Comparison of ENCODE assay signal across 20 cellular contexts in genomic region chr20:44219287-44219686, GRCh38. TPM values are rescaled to one million over a fixed set of nuclear protein-coding genes. Genes with fewer than 3 reads are reported as not detected.
DNase-seq lines count a peak whose midpoint lies in the region; ATAC-seq, FAIRE-seq and TF ChIP-seq lines count a peak whose summit lies in the region.
"Had no signal": no experiment of that assay in that cellular context is flagged by ENCODE, and none has a peak within 500 bp of the region (broad histone marks: within the 10 kb centered on the region; RNA-seq: fewer than 3 reads in every experiment).

No MANE protein-coding gene starts in this region.

- H3K27me3 ChIP-seq in Karpas-422 (ENCODE audit: low read length) (no peaks in the 10 kb centered on the region), astrocyte (ENCODE audit: insufficient read depth, low read length) (no peaks in the 10 kb centered on the region), neuronal stem cell (ENCODE audit: control insufficient read depth in 3 of 3, insufficient read depth in 3 of 3, low read depth in 1 of 3, low read length in 3 of 3) (no peaks in the 10 kb centered on the region)
- H3K27me3 ChIP-seq: Peyer's patch had no signal

- H3K4me1 ChIP-seq in Karpas-422 (ENCODE audit: low read length) = no peaks in the 10 kb centered on the region
- no peaks in the 10 kb centered on the region for H3K4me1 ChIP-seq in astrocyte (ENCODE audit: insufficient read depth, low read length)
- H3K4me1 ChIP-seq in neuronal stem cell (ENCODE audit: control insufficient read depth in 2 of 2, insufficient read depth in 1 of 2, low read depth in 1 of 2, low read length in 2 of 2) = peaks cover 0 to 11% of the 10 kb centered on the region in 2 donors

- H2BK15ac ChIP-seq in neuronal stem cell (ENCODE audit: low read length) = no peak overlapping the region

- no peak overlapping the region for H3K4me3 Mint-ChIP-seq in activated T-cell treated with anti-CD3 and anti-CD28 coated beads, Interleukin-2, amount 50 U/mL, for 24 hours
- no peak overlapping the region for H3K4me3 Mint-ChIP-seq in astrocyte (ENCODE audit: unreplicated experiment)

- TF ChIP-seq CTCF in astrocyte (IDR thresholded peaks at IDR 0.05; ENCODE audit: insufficient read depth, low read depth, low read length) = no peak

- H2AFZ ChIP-seq in Karpas-422 (ENCODE audit: low read length) (no peak overlapping the region), astrocyte (ENCODE audit: low read depth, low read length) (no peak overlapping the region), neuronal stem cell (ENCODE audit: low read length) (peak overlapping the region; percentile 8)

- no peak overlapping the region for H4K91ac ChIP-seq in neuronal stem cell (ENCODE audit: low read depth, low read length, poor library complexity)

- peaks cover 52% of the 10 kb centered on the region for H3K4me1 Mint-ChIP-seq in activated T-cell treated with anti-CD3 and anti-CD28 coated beads, Interleukin-2, amount 50 U/mL, for 24 hours (ENCODE audit: low read depth)
- H3K4me1 Mint-ChIP-seq in astrocyte (ENCODE audit: low read depth, unreplicated experiment) = peaks cover 27% of the 10 kb centered on the region

- no CpG with 5 or more reads among the region's 2 CpGs for WGBS in neuronal stem cell (ENCODE audit: extremely low coverage in 2 of 2, insufficient read length in 2 of 2, insufficient replicate concordance in 1 of 2), 2 donors

- H3K27ac Mint-ChIP-seq in activated T-cell treated with anti-CD3 and anti-CD28 coated beads, Interleukin-2, amount 50 U/mL, for 24 hours = peak overlapping the region; percentile 27
- peak overlapping the region; percentile 74 for H3K27ac Mint-ChIP-seq in astrocyte (ENCODE audit: unreplicated experiment)

- H3K9me2 ChIP-seq in Karpas-422 (replicated peaks; ENCODE audit: insufficient read depth, low read length) = no peaks in the 10 kb centered on the region

- H3K4me2 ChIP-seq in Karpas-422 (ENCODE audit: low read depth, low read length, poor library complexity, severe bottlenecking) (no peak overlapping the region), astrocyte (ENCODE audit: low read length) (no peak overlapping the region), neuronal stem cell (ENCODE audit: insufficient read depth, low read length, poor library complexity, severe bottlenecking) (no peak overlapping the region)

- no peaks in the 10 kb centered on the region for H3K27me3 Mint-ChIP-seq in activated T-cell treated with anti-CD3 and anti-CD28 coated beads, Interleukin-2, amount 50 U/mL, for 24 hours
- H3K27me3 Mint-ChIP-seq in astrocyte (ENCODE audit: low read depth, unreplicated experiment) = no peaks in the 10 kb centered on the region
- H3K27me3 Mint-ChIP-seq: IgD-negative memory B cell had no signal

- H3K36me3 Mint-ChIP-seq in activated T-cell treated with anti-CD3 and anti-CD28 coated beads, Interleukin-2, amount 50 U/mL, for 24 hours (ENCODE audit: low read depth) = no peaks in the 10 kb centered on the region
- H3K36me3 Mint-ChIP-seq in astrocyte (ENCODE audit: low read depth, unreplicated experiment) = no peaks in the 10 kb centered on the region

- no peak for DNase-seq in activated T-cell treated with anti-CD3 and anti-CD28 coated beads, Interleukin-2, amount 50 U/mL, for 24 hours
- DNase-seq in activated T-cell treated with anti-CD3 and anti-CD28 coated beads, Interleukin-2, amount 50 U/mL, for 1 hour = no peak
- DNase-seq in Karpas-422 (peak; percentile 22), astrocyte (ENCODE audit: low read depth) (no peak), neuronal stem cell (ENCODE audit: low spot score) (no peak), mucosa of gallbladder (ENCODE audit: low spot score) (no peak), NCI-H2227 (lab: John Stamatoyannopoulos, UW; ENCODE audit: unreplicated experiment) (no peak)
- DNase-seq: activated CD4-positive, alpha-beta T cell treated with anti-CD3 and anti-CD28 coated beads, Interleukin-2, amount 50 U/mL, for 1 hour; COR-L47; GDM1; hippocampal formation; NCI-H510A treated with DMSO at 0.1 percent for 48 hours; Peyer's patch; small intestine had no signal

- no peaks in the 10 kb centered on the region for H3K9me3 ChIP-seq in Karpas-422 (ENCODE audit: low read length)
- no peaks in the 10 kb centered on the region for H3K9me3 ChIP-seq in astrocyte (ENCODE audit: insufficient read depth, low read depth, low read length)
- H3K9me3 ChIP-seq in neuronal stem cell (replicated peaks in 1 of 2; ENCODE audit: control insufficient read depth in 2 of 2, insufficient read depth in 1 of 2, low read depth in 1 of 2, low read length in 2 of 2) = no peaks in the 10 kb centered on the region
- H3K9me3 ChIP-seq: neutrophil, Peyer's patch had no signal

- H3K18ac ChIP-seq in neuronal stem cell (ENCODE audit: low read length) = no peak overlapping the region

- no peak for FAIRE-seq in astrocyte (lab: Jason Lieb, UNC)
- FAIRE-seq: GM18507, small intestine had no signal

- no peak overlapping the region for H3K27ac ChIP-seq in Karpas-422 (ENCODE audit: low read length)
- H3K27ac ChIP-seq in astrocyte (ENCODE audit: low read depth, low read length) = no peak overlapping the region
- H3K27ac ChIP-seq in neuronal stem cell (replicated peaks; ENCODE audit: low read length) = no peak overlapping the region
- H3K27ac ChIP-seq: neutrophil had no signal

- ATAC-seq in GM19328 (IDR thresholded peaks at IDR 0.05; ENCODE audit: unreplicated experiment) = no peak
- ATAC-seq: left lobe of liver had no signal

- H3K36me3 ChIP-seq in Karpas-422 (ENCODE audit: insufficient read depth, low read length) (no peaks in the 10 kb centered on the region), astrocyte (ENCODE audit: insufficient read depth, low read length) (no peaks in the 10 kb centered on the region), neuronal stem cell (replicated peaks in 1 of 2; ENCODE audit: control insufficient read depth in 2 of 2, insufficient read depth in 2 of 2, low read length in 2 of 2) (no peaks in the 10 kb centered on the region)
- H3K36me3 ChIP-seq: neutrophil, Peyer's patch had no signal

- no peak overlapping the region for H2BK12ac ChIP-seq in neuronal stem cell (ENCODE audit: low read length)

- H3K14ac ChIP-seq in neuronal stem cell (ENCODE audit: low read length) = no peak overlapping the region

- no peaks in the 10 kb centered on the region for H3K79me1 ChIP-seq in neuronal stem cell (ENCODE audit: low read depth, low read length)

- no peak overlapping the region for H4K8ac ChIP-seq in neuronal stem cell (ENCODE audit: low read depth, low read length)

- no peak overlapping the region for H3K4me3 ChIP-seq in Karpas-422 (ENCODE audit: low read length)
- H3K4me3 ChIP-seq in astrocyte (ENCODE audit: insufficient read depth, low read depth, low read length) = no peak overlapping the region
- H3K4me3 ChIP-seq in neuronal stem cell (ENCODE audit: low read length in 2 of 2) = no peak overlapping the region
- H3K4me3 ChIP-seq: Peyer's patch had no signal

- H2BK120ac ChIP-seq in neuronal stem cell (ENCODE audit: low read depth, low read length) = no peak overlapping the region

- H2AK5ac ChIP-seq in neuronal stem cell (ENCODE audit: low read depth, low read length) = no peak overlapping the region

- H3K9me3 Mint-ChIP-seq in activated T-cell treated with anti-CD3 and anti-CD28 coated beads, Interleukin-2, amount 50 U/mL, for 24 hours = no peaks in the 10 kb centered on the region
- H3K9me3 Mint-ChIP-seq in astrocyte (ENCODE audit: unreplicated experiment) = no peaks in the 10 kb centered on the region
- H3K9me3 Mint-ChIP-seq: IgD-negative memory B cell had no signal

- H3K9ac ChIP-seq in Karpas-422 (ENCODE audit: low read length) (no peak overlapping the region), astrocyte (ENCODE audit: low read length) (no peak overlapping the region), neuronal stem cell (ENCODE audit: low read depth, low read length, poor library complexity) (no peak overlapping the region)

- no peak overlapping the region for H3K23ac ChIP-seq in neuronal stem cell (ENCODE audit: low read depth, low read length, poor library complexity)

- H4K20me1 ChIP-seq in Karpas-422 (ENCODE audit: insufficient read depth, low read depth, low read length) (no peaks in the 10 kb centered on the region), astrocyte (ENCODE audit: insufficient read depth, low read length) (no peaks in the 10 kb centered on the region)

- H3K79me2 ChIP-seq in Karpas-422 (ENCODE audit: low read length) (no peaks in the 10 kb centered on the region), astrocyte (ENCODE audit: insufficient read depth, low read length) (no peaks in the 10 kb centered on the region)

- no peak overlapping the region for H2BK5ac ChIP-seq in neuronal stem cell (ENCODE audit: low read length)

- H3K4ac ChIP-seq in neuronal stem cell (ENCODE audit: low read length) = no peak overlapping the region

RNA-seq across cellular contexts. Expression of gene OSER1, which starts 8.7 kb away (rescaled TPM):
- 18.8 and 19.6 TPM in 2 replicates for total RNA-seq in Karpas-422 (2014; rRNA removed; shearing (Covaris generic); ENCODE audit: low replicate concordance)
- 28.9 and 30.9 TPM in 2 replicates for total RNA-seq in astrocyte
- polyA plus RNA-seq in neuronal stem cell (2013, experiment 1 of 2) = 25.2 TPM
- 23.7 TPM for polyA plus RNA-seq in neuronal stem cell (2013, experiment 2 of 2)
- total RNA-seq in mucosa of gallbladder = 34.8 TPM

RNA-seq across cellular contexts. Expression of gene GDAP1L1, which starts 27.8 kb away (rescaled TPM):
- 0.89 and 0.97 TPM in 2 replicates for total RNA-seq in Karpas-422 (2014; rRNA removed; shearing (Covaris generic); ENCODE audit: low replicate concordance)
- total RNA-seq in astrocyte = 0.64 and 0.77 TPM in 2 replicates
- polyA plus RNA-seq in neuronal stem cell (2013, experiment 1 of 2) = 0.57 TPM
- 0.57 TPM for polyA plus RNA-seq in neuronal stem cell (2013, experiment 2 of 2)
- total RNA-seq in mucosa of gallbladder = not detected
- total RNA-seq: left lobe of liver had no signal
- polyA plus RNA-seq: esophagus, IgD-negative memory B cell had no signal

RNA-seq across cellular contexts. Expression of gene JPH2, which starts 32.3 kb away (rescaled TPM):
- total RNA-seq in Karpas-422 (2014; rRNA removed; shearing (Covaris generic); ENCODE audit: low replicate concordance) = not detected in 2 replicates
- total RNA-seq in astrocyte = 18.1 and 18.5 TPM in 2 replicates
- polyA plus RNA-seq in neuronal stem cell (2013, experiment 1 of 2) = 0.28 TPM
- polyA plus RNA-seq in neuronal stem cell (2013, experiment 2 of 2) = 0.21 TPM
- total RNA-seq in mucosa of gallbladder = 48.9 TPM
- polyA plus RNA-seq: IgD-negative memory B cell had no signal

Comparison
In these comparisons a context has a peak if more than half of its experiments do, and no peak if none do; other contexts are left out.
1. RNA of gene JPH2, which starts 32.3 kb away (total RNA-seq): 48.9 TPM in mucosa of gallbladder (single experiment) and 18.1 to 18.5 TPM in astrocyte; not detected in Karpas-422; every median in the first group is over 10 times any median in the second.